ENCODE assay signal across 9 cellular contexts in genomic region chr1:54323324-54323739, GRCh38.
DNase-seq lines count a peak whose midpoint lies in the region; ATAC-seq, FAIRE-seq and TF ChIP-seq lines count a peak whose summit lies in the region.
"Had no signal": no experiment of that assay in that cellular context is flagged by ENCODE, and none has a peak within 500 bp of the region (broad histone marks: within the 10 kb centered on the region; RNA-seq: fewer than 3 reads in every experiment).

No MANE protein-coding gene starts in this region.

- peaks cover 11% of the 10 kb centered on the region for H3K79me2 ChIP-seq in HepG2 (ENCODE audit: insufficient read depth, low read length)

- peak; percentile 53 for TF ChIP-seq RAD21 in HepG2 (CRISPR knock-in tag; IDR thresholded peaks at IDR 0.05)

- DNase-seq in HuH-7.5 (ENCODE audit: low spot score) (peak; percentile 70), bronchial epithelial cell (ENCODE audit: low read depth) (peak; percentile 94), HepG2 (ENCODE audit: low spot score) (peak; percentile 64), NCI-H2227 (lab: John Stamatoyannopoulos, UW; ENCODE audit: unreplicated experiment) (no peak), NCI-H1048 (lab: John Stamatoyannopoulos, UW) (no peak)
- DNase-seq: DMS79 treated with DMSO at 0.1 percent for 48 hours, NCI-H1436 treated with DMSO at 0.1 percent for 48 hours had no signal

- BruUV-seq in HepG2 (replicated peaks; lab: Mats Ljungman, UMichigan), result no TSS peak

- no peaks in the 10 kb centered on the region for H3K27me3 ChIP-seq in bronchial epithelial cell (ENCODE audit: control insufficient read depth, insufficient read depth, low read length)
- H3K27me3 ChIP-seq in HepG2 (ENCODE audit: control insufficient read depth in 1 of 2, insufficient read depth in 2 of 2, low read length in 2 of 2), result no peaks in the 10 kb centered on the region

- ATAC-seq in HepG2 (peak; percentile 94), GM19328 (IDR thresholded peaks at IDR 0.05; ENCODE audit: unreplicated experiment) (no peak)

- intact Hi-C loops in HepG2 (cut with micrococcal nuclease; ENCODE audit: unreplicated experiment), result no loop called here

- no peak overlapping the region for H2AFZ ChIP-seq in HepG2 (ENCODE audit: low read length)

- H3K4me2 ChIP-seq in HepG2 (ENCODE audit: low read depth, low read length), result peak overlapping the region; percentile 69

- whole genome bisulfite sequencing in HepG2 (ENCODE audit: low lambda C conversion rate), result 11% methylated on average over 4 of the region's 6 CpGs

- no peaks in the 10 kb centered on the region for H3K9me3 ChIP-seq in HepG2 (ENCODE audit: low read length)

- H3K27ac ChIP-seq in HepG2 (ENCODE audit: extremely low read length, insufficient read depth, low read length) (no peak overlapping the region), temporal lobe (ENCODE audit: low read depth, low read length) (peak overlapping the region; percentile 88)

- 0 out of 2 replicates have a peak, but pooled peaks cover 5% of the 10 kb centered on the region for H4K20me1 ChIP-seq in HepG2 (ENCODE audit: insufficient read depth, low read length)

- peaks cover 33% of the 10 kb centered on the region for H3K4me1 ChIP-seq in HepG2 (ENCODE audit: insufficient read depth, low read length)

- peak overlapping the region; percentile 29; the same call in 1 of the 2 replicates for H3K9ac ChIP-seq in HepG2 (ENCODE audit: insufficient read depth, low read depth, low read length)

- H3K36me3 ChIP-seq in bronchial epithelial cell (ENCODE audit: control insufficient read depth, insufficient read depth, low read length) (peaks cover 2% of the 10 kb centered on the region), HepG2 (replicated peaks in 1 of 2; ENCODE audit: control insufficient read depth in 1 of 2, insufficient read depth in 2 of 2, low read length in 2 of 2) (0 out of 5 replicates have a peak, but pooled peaks cover 2% of the 10 kb centered on the region in 2 experiments)

- POLR2A ChIA-PET in HepG2 (lab: Yijun Ruan, JAX), result interaction anchor here (1.0 kb wide), 2 partner anchors 84 to 104 kb away, joined by 3 to 6 read pairs; no protein-coding TSS in a partner anchor

- TF ChIP-seq POLR2A in HepG2 (IDR thresholded peaks at IDR 0.05; ENCODE audit: insufficient read depth in 1 of 2, low read depth in 2 of 2, low read length in 2 of 2), result no peak

- FAIRE-seq in bronchial epithelial cell (lab: Jason Lieb, UNC) (peak; percentile 81), HepG2 (lab: Jason Lieb, UNC) (peak; percentile 82)

- in situ Hi-C loops in HepG2 (cut with HindIII; ENCODE audit: extremely low pct_ligation_motif_present, low pct_unique_long_range_greater_than_20kb), result loop anchor here (5.0 kb wide), 1 partner anchor 84 kb away; the partner anchor contains the start of gene SSBP3

- no peak overlapping the region for H3K4me3 ChIP-seq in bronchial epithelial cell (ENCODE audit: low read depth, low read length)
- peak overlapping the region in 1 of 3 experiments; percentile 54; a peak in 1 of 6 replicates for H3K4me3 ChIP-seq in HepG2 (replicated peaks in 1 of 3; ENCODE audit: insufficient read depth in 1 of 3, low read depth in 2 of 3, low read length in 3 of 3)

- TF ChIP-seq EP300 in HepG2 (IDR thresholded peaks at IDR 0.05; ENCODE audit: low read depth in 2 of 2, low read length in 2 of 2) (peak in 1 of 2 experiments; percentile 48; a peak in 1 of 4 replicates), HepG2 (CRISPR knock-in tag; IDR thresholded peaks at IDR 0.05; ENCODE audit: borderline replicate concordance) (no peak)

- TF ChIP-seq CTCF in bronchial epithelial cell (IDR thresholded peaks at IDR 0.05; ENCODE audit: insufficient read depth, low read length, severe bottlenecking), result peak; percentile 60
- peak; percentile 61 for TF ChIP-seq CTCF in HepG2 (CRISPR knock-in tag; IDR thresholded peaks at IDR 0.05)

- CTCF ChIA-PET in HepG2 (lab: Yijun Ruan, JAX; ENCODE audit: low intra/inter-chr PET ratio, low total read pairs), result no interaction called here

TF ChIP-seq in HepG2, 621 proteins besides CTCF, POLR2A, EP300 and RAD21 (continues in another document):
- TF ChIP-seq GMEB2 (CRISPR knock-in tag; IDR thresholded peaks at IDR 0.05; ENCODE audit: low read depth) (no peak), FOXC1 (CRISPR knock-in tag; IDR thresholded peaks at IDR 0.05; ENCODE audit: borderline replicate concordance) (0 out of 2 replicates have a peak, but pooled peaks have one; percentile 37), ZNF891 (CRISPR knock-in tag; IDR thresholded peaks at IDR 0.05) (no peak), PHF21A (CRISPR knock-in tag; IDR thresholded peaks at IDR 0.05) (no peak), ZNF780A (CRISPR knock-in tag; IDR thresholded peaks at IDR 0.05) (no peak), NPAS2 (CRISPR knock-in tag; IDR thresholded peaks at IDR 0.05; ENCODE audit: borderline replicate concordance) (no peak), ELF3 (CRISPR knock-in tag; IDR thresholded peaks at IDR 0.05) (0 out of 2 replicates have a peak, but pooled peaks have one; percentile 15), CSRNP1 (CRISPR knock-in tag; IDR thresholded peaks at IDR 0.05) (no peak), STAT6 (CRISPR knock-in tag; IDR thresholded peaks at IDR 0.05; ENCODE audit: borderline replicate concordance) (no peak), ZNF644 (CRISPR knock-in tag; IDR thresholded peaks at IDR 0.05; ENCODE audit: low read depth) (no peak), ZFP36L2 (CRISPR knock-in tag; IDR thresholded peaks at IDR 0.05) (no peak), BRCA1 (CRISPR knock-in tag; IDR thresholded peaks at IDR 0.05) (no peak)

Comparison
In these comparisons a context has a peak if more than half of its experiments do, and no peak if none do; other contexts are left out.
1. DNase-seq: peak in HuH-7.5 (single experiment), bronchial epithelial cell (single experiment) and HepG2 (single experiment); none in NCI-H2227 (single experiment) and NCI-H1048 (single experiment).